ENCODE assay signal across 12 cellular contexts in genomic region chr6:2186516-2186915, GRCh38.
DNase-seq lines count a peak whose midpoint lies in the region; ATAC-seq lines count a peak whose summit lies in the region.
"Had no signal": no experiment of that assay in that cellular context is flagged by ENCODE, and none has a peak within 500 bp of the region (broad histone marks: within the 10 kb centered on the region; RNA-seq: fewer than 3 reads in every experiment).

No MANE protein-coding gene starts in this region.

- ATAC-seq in GM18520 (IDR thresholded peaks at IDR 0.05; ENCODE audit: unreplicated experiment) (peak; percentile 57), GM21619 (IDR thresholded peaks at IDR 0.05; ENCODE audit: unreplicated experiment) (peak; percentile 80), HG03354 (IDR thresholded peaks at IDR 0.05; ENCODE audit: poor library complexity, severe bottlenecking, unreplicated experiment) (peak; percentile 74)
- ATAC-seq: left cardiac atrium had no signal

- DNase-seq in CD1c-positive myeloid dendritic cell (ENCODE audit: extremely low spot score) (peak; percentile 18), DMS79 treated with DMSO at 0.1 percent for 48 hours (lab: John Stamatoyannopoulos, UW) (no peak), pons (ENCODE audit: low spot score) (no peak), cerebellar nuclear complex (lab: John Stamatoyannopoulos, UW) (no peak), NCI-H82 treated with DMSO at 0.1 percent for 48 hours (lab: John Stamatoyannopoulos, UW; ENCODE audit: unreplicated experiment) (no peak)
- DNase-seq: activated effector memory CD4-positive, alpha-beta T cell treated with anti-CD3 and anti-CD28 coated beads, Interleukin-2, amount 50 U/mL, for 16 hours; foreskin fibroblast; left cardiac atrium; NCI-H2029 treated with DMSO at 0.1 percent for 48 hours had no signal
